Comparison of ENCODE assay signal across 1 cellular context in the genomic region with DNA sequence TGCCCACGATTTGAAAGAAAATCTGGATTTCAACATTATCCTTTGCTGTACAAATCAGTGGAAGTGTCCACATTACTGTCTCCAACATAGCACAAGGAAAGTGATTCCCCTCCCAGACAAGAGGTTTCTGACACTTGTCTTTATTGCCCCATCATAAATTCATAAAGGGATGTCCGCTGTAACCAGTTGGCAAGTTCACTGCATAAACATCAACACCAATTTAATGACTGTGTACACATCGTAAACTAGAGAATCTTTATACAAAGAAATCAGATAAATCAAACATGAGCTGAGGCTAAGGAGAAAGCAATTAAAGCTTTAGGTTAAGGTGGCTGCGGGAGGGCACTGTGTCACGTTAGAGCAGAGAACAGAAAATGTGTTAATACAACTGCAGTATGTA.
A peak's percentile ranks its signal among the peaks of the same experiment; 100 is the strongest.
TF ChIP-seq lines count a peak whose summit lies in the region.

No MANE protein-coding gene starts in this region.

TF ChIP-seq in HEK293, 187 proteins besides CTCF, POLR2A, EP300 and RAD21 (continued from another document and continues in another):
- TF ChIP-seq, protein P1, sequence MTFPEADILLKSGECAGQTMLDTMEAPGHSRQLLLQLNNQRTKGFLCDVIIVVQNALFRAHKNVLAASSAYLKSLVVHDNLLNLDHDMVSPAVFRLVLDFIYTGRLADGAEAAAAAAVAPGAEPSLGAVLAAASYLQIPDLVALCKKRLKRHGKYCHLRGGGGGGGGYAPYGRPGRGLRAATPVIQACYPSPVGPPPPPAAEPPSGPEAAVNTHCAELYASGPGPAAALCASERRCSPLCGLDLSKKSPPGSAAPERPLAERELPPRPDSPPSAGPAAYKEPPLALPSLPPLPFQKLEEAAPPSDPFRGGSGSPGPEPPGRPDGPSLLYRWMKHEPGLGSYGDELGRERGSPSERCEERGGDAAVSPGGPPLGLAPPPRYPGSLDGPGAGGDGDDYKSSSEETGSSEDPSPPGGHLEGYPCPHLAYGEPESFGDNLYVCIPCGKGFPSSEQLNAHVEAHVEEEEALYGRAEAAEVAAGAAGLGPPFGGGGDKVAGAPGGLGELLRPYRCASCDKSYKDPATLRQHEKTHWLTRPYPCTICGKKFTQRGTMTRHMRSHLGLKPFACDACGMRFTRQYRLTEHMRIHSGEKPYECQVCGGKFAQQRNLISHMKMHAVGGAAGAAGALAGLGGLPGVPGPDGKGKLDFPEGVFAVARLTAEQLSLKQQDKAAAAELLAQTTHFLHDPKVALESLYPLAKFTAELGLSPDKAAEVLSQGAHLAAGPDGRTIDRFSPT (tag by site-specific recombination; IDR thresholded peaks at IDR 0.05), result no peak
- TF ChIP-seq PRDM2 (tag by site-specific recombination; IDR thresholded peaks at IDR 0.05; ENCODE audit: borderline replicate concordance) (no peak), KLF10 (tag by site-specific recombination; IDR thresholded peaks at IDR 0.05) (peak; percentile 58; the same call in 1 of the 2 replicates), ZNF837 (tag by site-specific recombination; IDR thresholded peaks at IDR 0.05) (no peak), ZNF175 (tag by site-specific recombination; IDR thresholded peaks at IDR 0.05) (no peak), ZNF211 (tag by site-specific recombination; IDR thresholded peaks at IDR 0.05; ENCODE audit: low read depth) (no peak), OVOL3 (tag by site-specific recombination; IDR thresholded peaks at IDR 0.05) (0 out of 2 replicates have a peak, but pooled peaks have one; percentile 76), KLF1 (tag by site-specific recombination; IDR thresholded peaks at IDR 0.05) (no peak), ZNF311 (tag by site-specific recombination; IDR thresholded peaks at IDR 0.05; ENCODE audit: borderline replicate concordance) (no peak), ZNF701 (tag by site-specific recombination; IDR thresholded peaks at IDR 0.05) (no peak), ZNF274 (IDR thresholded peaks at IDR 0.05; ENCODE audit: low read length) (no peak), ZNF274 (tag by site-specific recombination; IDR thresholded peaks at IDR 0.05; ENCODE audit: borderline replicate concordance) (no peak), HOXC10 (CRISPR knock-in tag; IDR thresholded peaks at IDR 0.05) (no peak), KLF9 (tag by site-specific recombination; IDR thresholded peaks at IDR 0.05; ENCODE audit: low read depth) (no peak), ZBTB11 (tag by site-specific recombination; conservative IDR thresholded peaks at IDR 0.05; ENCODE audit: low read depth) (no peak), ZNF529 (tag by site-specific recombination; IDR thresholded peaks at IDR 0.05; ENCODE audit: insufficient replicate concordance) (no peak), ZEB2 (tag by site-specific recombination; IDR thresholded peaks at IDR 0.05) (peak; percentile 86), KLF7 (tag by site-specific recombination; IDR thresholded peaks at IDR 0.05; ENCODE audit: borderline replicate concordance) (peak; percentile 71; the same call in 1 of the 2 replicates), OSR2 (tag by site-specific recombination; IDR thresholded peaks at IDR 0.05) (peak; percentile 98), ZNF426 (tag by site-specific recombination; IDR thresholded peaks at IDR 0.05) (no peak), ZNF335 (tag by site-specific recombination; conservative IDR thresholded peaks at IDR 0.05) (no peak), SP7 (tag by site-specific recombination; IDR thresholded peaks at IDR 0.05) (peak; percentile 87), SP3 (tag by site-specific recombination; IDR thresholded peaks at IDR 0.05) (no peak), YY1 (tag by site-specific recombination; IDR thresholded peaks at IDR 0.05) (peak; percentile 25; the same call in 1 of the 2 replicates), MYNN (tag by site-specific recombination; IDR thresholded peaks at IDR 0.05; ENCODE audit: borderline replicate concordance) (no peak), ZSCAN16 (tag by site-specific recombination; IDR thresholded peaks at IDR 0.05) (no peak), ZNF626 (tag by site-specific recombination; IDR thresholded peaks at IDR 0.05) (no peak), ZNF558 (tag by site-specific recombination; IDR thresholded peaks at IDR 0.05) (0 out of 2 replicates have a peak, but pooled peaks have one; percentile 27), ZSCAN23 (tag by site-specific recombination; IDR thresholded peaks at IDR 0.05) (peak; percentile 92), ZNF416 (tag by site-specific recombination; IDR thresholded peaks at IDR 0.05) (no peak), ZNF544 (tag by site-specific recombination; IDR thresholded peaks at IDR 0.05) (no peak), ZNF350 (tag by site-specific recombination; IDR thresholded peaks at IDR 0.05) (no peak), ZNF747 (tag by site-specific recombination; IDR thresholded peaks at IDR 0.05) (no peak), ZIC2 (tag by site-specific recombination; IDR thresholded peaks at IDR 0.05) (no peak; the same call in 1 of the 2 replicates), ZFP69B (tag by site-specific recombination; IDR thresholded peaks at IDR 0.05) (no peak), ZNF629 (tag by site-specific recombination; IDR thresholded peaks at IDR 0.05) (peak; percentile 71), GLI2 (tag by site-specific recombination; IDR thresholded peaks at IDR 0.05; ENCODE audit: borderline replicate concordance, low read depth) (peak; percentile 95), ZNF341 (tag by site-specific recombination; IDR thresholded peaks at IDR 0.05; ENCODE audit: low read depth) (no peak), ZFP37 (tag by site-specific recombination; IDR thresholded peaks at IDR 0.05) (no peak), ZNF48 (tag by site-specific recombination; IDR thresholded peaks at IDR 0.05) (no peak), GLIS2 (tag by site-specific recombination; IDR thresholded peaks at IDR 0.05) (no peak), ZNF133 (tag by site-specific recombination; IDR thresholded peaks at IDR 0.05) (no peak), ZNF501 (tag by site-specific recombination; IDR thresholded peaks at IDR 0.05) (no peak), ZNF521 (tag by site-specific recombination; IDR thresholded peaks at IDR 0.05) (no peak), ZNF169 (tag by site-specific recombination; IDR thresholded peaks at IDR 0.05) (no peak), ZFP41 (tag by site-specific recombination; IDR thresholded peaks at IDR 0.05; ENCODE audit: borderline replicate concordance) (no peak), ZNF155 (tag by site-specific recombination; IDR thresholded peaks at IDR 0.05) (no peak), ZNF596 (tag by site-specific recombination; IDR thresholded peaks at IDR 0.05) (peak; percentile 37; the same call in 1 of the 2 replicates), SCRT1 (tag by site-specific recombination; IDR thresholded peaks at IDR 0.05; ENCODE audit: borderline replicate concordance) (no peak), ZNF394 (tag by site-specific recombination; IDR thresholded peaks at IDR 0.05; ENCODE audit: borderline replicate concordance) (peak; percentile 77; the same call in 1 of the 2 replicates)
- TF ChIP-seq, protein P2, sequence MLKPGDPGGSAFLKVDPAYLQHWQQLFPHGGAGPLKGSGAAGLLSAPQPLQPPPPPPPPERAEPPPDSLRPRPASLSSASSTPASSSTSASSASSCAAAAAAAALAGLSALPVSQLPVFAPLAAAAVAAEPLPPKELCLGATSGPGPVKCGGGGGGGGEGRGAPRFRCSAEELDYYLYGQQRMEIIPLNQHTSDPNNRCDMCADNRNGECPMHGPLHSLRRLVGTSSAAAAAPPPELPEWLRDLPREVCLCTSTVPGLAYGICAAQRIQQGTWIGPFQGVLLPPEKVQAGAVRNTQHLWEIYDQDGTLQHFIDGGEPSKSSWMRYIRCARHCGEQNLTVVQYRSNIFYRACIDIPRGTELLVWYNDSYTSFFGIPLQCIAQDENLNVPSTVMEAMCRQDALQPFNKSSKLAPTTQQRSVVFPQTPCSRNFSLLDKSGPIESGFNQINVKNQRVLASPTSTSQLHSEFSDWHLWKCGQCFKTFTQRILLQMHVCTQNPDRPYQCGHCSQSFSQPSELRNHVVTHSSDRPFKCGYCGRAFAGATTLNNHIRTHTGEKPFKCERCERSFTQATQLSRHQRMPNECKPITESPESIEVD (tag by site-specific recombination; IDR thresholded peaks at IDR 0.05), result peak; percentile 98
- TF ChIP-seq, protein P3, sequence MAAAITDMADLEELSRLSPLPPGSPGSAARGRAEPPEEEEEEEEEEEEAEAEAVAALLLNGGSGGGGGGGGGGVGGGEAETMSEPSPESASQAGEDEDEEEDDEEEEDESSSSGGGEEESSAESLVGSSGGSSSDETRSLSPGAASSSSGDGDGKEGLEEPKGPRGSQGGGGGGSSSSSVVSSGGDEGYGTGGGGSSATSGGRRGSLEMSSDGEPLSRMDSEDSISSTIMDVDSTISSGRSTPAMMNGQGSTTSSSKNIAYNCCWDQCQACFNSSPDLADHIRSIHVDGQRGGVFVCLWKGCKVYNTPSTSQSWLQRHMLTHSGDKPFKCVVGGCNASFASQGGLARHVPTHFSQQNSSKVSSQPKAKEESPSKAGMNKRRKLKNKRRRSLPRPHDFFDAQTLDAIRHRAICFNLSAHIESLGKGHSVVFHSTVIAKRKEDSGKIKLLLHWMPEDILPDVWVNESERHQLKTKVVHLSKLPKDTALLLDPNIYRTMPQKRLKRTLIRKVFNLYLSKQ (tag by site-specific recombination; IDR thresholded peaks at IDR 0.05; ENCODE audit: borderline replicate concordance), result no peak
- TF ChIP-seq, protein P4, sequence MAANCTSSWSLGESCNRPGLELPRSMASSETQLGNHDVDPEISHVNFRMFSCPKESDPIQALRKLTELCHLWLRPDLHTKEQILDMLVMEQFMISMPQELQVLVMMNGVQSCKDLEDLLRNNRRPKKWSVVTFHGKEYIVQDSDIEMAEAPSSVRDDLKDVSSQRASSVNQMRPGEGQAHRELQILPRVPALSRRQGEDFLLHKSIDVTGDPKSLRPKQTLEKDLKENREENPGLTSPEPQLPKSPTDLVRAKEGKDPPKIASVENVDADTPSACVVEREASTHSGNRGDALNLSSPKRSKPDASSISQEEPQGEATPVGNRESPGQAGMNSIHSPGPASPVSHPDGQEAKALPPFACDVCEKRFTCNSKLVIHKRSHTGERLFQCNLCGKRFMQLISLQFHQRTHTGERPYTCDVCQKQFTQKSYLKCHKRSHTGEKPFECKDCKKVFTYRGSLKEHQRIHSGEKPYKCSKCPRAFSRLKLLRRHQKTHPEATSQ (tag by site-specific recombination; IDR thresholded peaks at IDR 0.05), result no peak
